Comparison of ENCODE assay signal across 21 cellular contexts in genomic region chr17:11797803-11798202, GRCh38.
DNase-seq lines count a peak whose midpoint lies in the region; ATAC-seq and TF ChIP-seq lines count a peak whose summit lies in the region.
"Had no signal": no experiment of that assay in that cellular context is flagged by ENCODE, and none has a peak within 500 bp of the region (broad histone marks: within the 10 kb centered on the region; RNA-seq: fewer than 3 reads in every experiment).

No MANE protein-coding gene starts in this region.

- no peaks in the 10 kb centered on the region for H3K4me1 Mint-ChIP-seq in mesothelial cell of epicardium

- intact Hi-C loops in HCT116 (cut with micrococcal nuclease) (no loop called here), uterus (cut with DNase I; ENCODE audit: low total_unique reads) (no loop called here), left lung (cut with DNase I) (no loop called here)

- ATAC-seq in HCT116: peak; percentile 49
- ATAC-seq in left lung: no peak
- ATAC-seq: right cardiac atrium had no signal

- H3K27ac ChIP-seq in HCT116 (ENCODE audit: low read depth, low read length): no peak overlapping the region
- no peak overlapping the region for H3K27ac ChIP-seq in uterus
- no peak overlapping the region for H3K27ac ChIP-seq in left lung
- H3K27ac ChIP-seq: ascending aorta, coronary artery, HL-60, KMS-11, neutrophil had no signal

- RAD21 ChIA-PET in HCT116 (lab: Charles Lee; ENCODE audit: low non-redundant PET in 1 of 2, low total read pairs in 2 of 2, uncharacterized antibody in 2 of 2, unreplicated experiment in 2 of 2): no interaction called here

- H3K4me2 ChIP-seq in HCT116 (ENCODE audit: low read length): no peak overlapping the region
- H3K4me2 ChIP-seq: KMS-11 had no signal

- in situ Hi-C loops in SK-MEL-5 (cut with HindIII; ENCODE audit: low pct_unique_long_range_greater_than_20kb, low sequenced_read_pairs): no loop called here

- no peak overlapping the region for H3K4me3 Mint-ChIP-seq in mesothelial cell of epicardium
- H3K4me3 Mint-ChIP-seq: T-helper 1 cell treated with Interleukin-12 subunit alpha and Interleukin-12 subunit beta and Interleukin-4 antibody, amounts not matched to agents 30 μg/mL and 1 μg/mL, for 36 hours had no signal

- no peaks in the 10 kb centered on the region for H3K36me3 Mint-ChIP-seq in mesothelial cell of epicardium

- no peaks in the 10 kb centered on the region for H3K9me2 ChIP-seq in HCT116 (ENCODE audit: insufficient read depth)

- H3K9me3 Mint-ChIP-seq in mesothelial cell of epicardium: peaks cover 4% of the 10 kb centered on the region

- H3K4me3 ChIP-seq in GM06990 (replicated peaks; ENCODE audit: low read depth, low read length) (no peak overlapping the region), HCT116 (replicated peaks in 1 of 2; ENCODE audit: low read depth in 1 of 2, low read length in 2 of 2) (no peak overlapping the region), uterus (no peak overlapping the region), left lung (no peak overlapping the region)
- H3K4me3 ChIP-seq: ascending aorta, coronary artery had no signal

- H3K9ac ChIP-seq in HCT116 (ENCODE audit: low read length): no peak overlapping the region
- H3K9ac ChIP-seq: KMS-11 had no signal

- H3K27ac Mint-ChIP-seq in mesothelial cell of epicardium: no peak overlapping the region
- H3K27ac Mint-ChIP-seq: T-helper 1 cell treated with Interleukin-12 subunit alpha and Interleukin-12 subunit beta and Interleukin-4 antibody, amounts not matched to agents 30 μg/mL and 1 μg/mL, for 36 hours had no signal

- no peak for TF ChIP-seq RAD21 in HCT116 (IDR thresholded peaks at IDR 0.05; ENCODE audit: low read depth)

- no peaks in the 10 kb centered on the region for H3K79me2 ChIP-seq in HCT116 (ENCODE audit: insufficient read depth, low read length)

- H3K27me3 ChIP-seq in GM06990 (replicated peaks; ENCODE audit: control insufficient read depth, insufficient read depth, low read length) (no peaks in the 10 kb centered on the region), HCT116 (ENCODE audit: insufficient read depth, low read length) (no peaks in the 10 kb centered on the region; the same call in 1 of the 2 replicates), uterus (no peaks in the 10 kb centered on the region), left lung (no peaks in the 10 kb centered on the region)
- H3K27me3 ChIP-seq: ascending aorta, neutrophil had no signal

- no TSS peak for BruUV-seq in HCT116 (replicated peaks; lab: Mats Ljungman, UMichigan)

- no peaks in the 10 kb centered on the region for H4K20me1 ChIP-seq in HCT116 (ENCODE audit: insufficient read depth)

- no peaks in the 10 kb centered on the region for H3K27me3 Mint-ChIP-seq in mesothelial cell of epicardium (ENCODE audit: low read depth)

- H3K9me3 ChIP-seq in HCT116 (ENCODE audit: control insufficient read depth in 1 of 2, insufficient read depth in 1 of 2, low read depth in 1 of 2, low read length in 2 of 2) (no peaks in the 10 kb centered on the region), uterus (no peaks in the 10 kb centered on the region), left lung (peaks cover 0 to 2% of the 10 kb centered on the region in 2 donors)
- H3K9me3 ChIP-seq: ascending aorta, neutrophil had no signal

- H3K36me3 ChIP-seq in GM06990 (ENCODE audit: control insufficient read depth, insufficient read depth, low read length): no peaks in the 10 kb centered on the region
- H3K36me3 ChIP-seq in HCT116 (ENCODE audit: control insufficient read depth in 1 of 2, insufficient read depth in 2 of 2, low read length in 2 of 2): no peaks in the 10 kb centered on the region
- H3K36me3 ChIP-seq in uterus: no peaks in the 10 kb centered on the region
- no peaks in the 10 kb centered on the region for H3K36me3 ChIP-seq in left lung
- H3K36me3 ChIP-seq: ascending aorta, neutrophil had no signal

- TF ChIP-seq POLR2A in HCT116 (IDR thresholded peaks at IDR 0.05; ENCODE audit: borderline replicate concordance, extremely low read depth, insufficient read depth, insufficient read length) (no peak), uterus (IDR thresholded peaks at IDR 0.05) (no peak)

- CTCF ChIA-PET in HCT116 (lab: Charles Lee): no interaction called here

- H2AFZ ChIP-seq in HCT116 (ENCODE audit: low read depth, low read length, poor library complexity, severe bottlenecking): no peak overlapping the region

- POLR2A ChIA-PET in HCT116 (lab: Charles Lee): no interaction called here

- peak; percentile 15 for TF ChIP-seq CTCF in GM06990 (IDR thresholded peaks at IDR 0.05; ENCODE audit: insufficient read depth, low read length, poor library complexity, severe bottlenecking)
- peak in 2 of 3 experiments; percentile 63 to 74; a peak in 4 of 6 replicates for TF ChIP-seq CTCF in HCT116 (IDR thresholded peaks at IDR 0.05 in 2 of 3, conservative IDR thresholded peaks at IDR 0.05 in 1 of 3; ENCODE audit: borderline replicate concordance in 1 of 3, insufficient read depth in 1 of 3, low read depth in 2 of 3, low read length in 2 of 3)
- TF ChIP-seq CTCF in mesothelial cell of epicardium (IDR thresholded peaks at IDR 0.05; ENCODE audit: unreplicated experiment): peak; percentile 19
- TF ChIP-seq CTCF in uterus (IDR thresholded peaks at IDR 0.05): no peak
- TF ChIP-seq CTCF in GM10266 (IDR thresholded peaks at IDR 0.05; ENCODE audit: control insufficient read depth, insufficient read depth, low read depth, missing control alignments): no peak
- no peak for TF ChIP-seq CTCF in left lung (IDR thresholded peaks at IDR 0.05)

- H3K4me1 ChIP-seq in HCT116 (ENCODE audit: control insufficient read depth in 1 of 2, insufficient read depth in 2 of 2, low read length in 2 of 2) (no peaks in the 10 kb centered on the region), uterus (no peaks in the 10 kb centered on the region), left lung (no peaks in the 10 kb centered on the region)
- H3K4me1 ChIP-seq: ascending aorta had no signal

- DNase-seq in GM06990 (ENCODE audit: extremely low read depth, insufficient read length) (no peak), HCT116 (ENCODE audit: low read depth, low spot score) (no peak), SK-MEL-5 (ENCODE audit: low read depth, low spot score) (peak; percentile 40), mesothelial cell of epicardium (ENCODE audit: low spot score in 2 of 2, unreplicated experiment in 2 of 2) (no peak), uterus (no peak), GM10266 (ENCODE audit: extremely low spot score) (no peak), left lung (no peak)
- DNase-seq: activated CD4-positive, CD25-positive, alpha-beta regulatory T cell; islet precursor cell; midbrain; NCI-H1436 treated with DMSO at 0.1 percent for 48 hours; NCI-H524 treated with DMSO at 0.1 percent for 48 hours; right cardiac atrium; stimulated activated CD4-positive, alpha-beta T cell treated with anti-CD3 and anti-CD28 coated beads, Interleukin-1b, Interleukin-23, amount 100 ng/mL, for 48 hours; substantia nigra had no signal

TF ChIP-seq in HCT116, 20 proteins besides CTCF, POLR2A, EP300 and RAD21:
- TF ChIP-seq FOSL1 (IDR thresholded peaks at IDR 0.05; ENCODE audit: low read depth) (no peak), YY1 (IDR thresholded peaks at IDR 0.05; ENCODE audit: extremely low read depth, insufficient replicate concordance, low read depth, low read length) (peak; percentile 62)

Comparison
In these comparisons a context has a peak if more than half of its experiments do, and no peak if none do; other contexts are left out.
1. CTCF ChIP-seq: peak in GM06990 (single experiment), HCT116 (2 of 3) and mesothelial cell of epicardium (single experiment); none in uterus (0 of 4), GM10266 (single experiment) and left lung (0 of 2).